ENCODE assay signal across 8 cellular contexts in genomic region chr2:236352761-236353593, GRCh38.
DNase-seq lines count a peak whose midpoint lies in the region; ATAC-seq and TF ChIP-seq lines count a peak whose summit lies in the region.

No MANE protein-coding gene starts in this region.

- H3K36me3 Mint-ChIP-seq in activated naive CD4-positive, alpha-beta T cell treated with anti-CD3 and anti-CD28 coated beads, Interleukin-2, amount 10 ng/mL, durations not matched to agents 7 days and 5 days: no peaks in the 10 kb centered on the region
- no peaks in the 10 kb centered on the region for H3K36me3 Mint-ChIP-seq in immature natural killer cell

- peak; percentile 75 to 88 (median 83) for TF ChIP-seq CTCF in heart left ventricle (IDR thresholded peaks at IDR 0.05)
- TF ChIP-seq CTCF in stomach (IDR thresholded peaks at IDR 0.05): peak in 5 of 7 experiments; percentile 76 to 89 (median 84)

- no peak overlapping the region for H3K27ac Mint-ChIP-seq in activated naive CD4-positive, alpha-beta T cell treated with anti-CD3 and anti-CD28 coated beads, Interleukin-2, amount 10 ng/mL, durations not matched to agents 7 days and 5 days
- H3K27ac Mint-ChIP-seq in immature natural killer cell: no peak overlapping the region

- H3K27ac ChIP-seq in heart left ventricle (no peak overlapping the region), stomach (no peak overlapping the region)

- H3K36me3 ChIP-seq in heart left ventricle: no peaks in the 10 kb centered on the region
- no peaks in the 10 kb centered on the region for H3K36me3 ChIP-seq in stomach

- no peak for DNase-seq in heart left ventricle
- DNase-seq in cardiac septum (ENCODE audit: low spot score): no peak
- DNase-seq in NCI-H1694 treated with DMSO at 0.1 percent for 48 hours (lab: John Stamatoyannopoulos, UW): peak; percentile 42
- peak; percentile 54 for DNase-seq in activated naive CD4-positive, alpha-beta T cell treated with anti-CD3 and anti-CD28 coated beads, Interleukin-2, amount 10 ng/mL, durations not matched to agents 7 days and 5 days
- DNase-seq in immature natural killer cell: peak; percentile 17 to 42 (median 39)
- peak; percentile 40 for DNase-seq in stomach
- no peak for DNase-seq in D341Med (ENCODE audit: low spot score)
- DNase-seq in GDM1 (lab: John Stamatoyannopoulos, UW): no peak

- no peak for TF ChIP-seq EP300 in stomach (IDR thresholded peaks at IDR 0.05)

- CTCF ChIA-PET in activated naive CD4-positive, alpha-beta T cell treated with anti-CD3 and anti-CD28 coated beads, Interleukin-2, amount 10 ng/mL, durations not matched to agents 7 days and 5 days (lab: Charles Lee): interaction anchor here (0.9 to 2.8 kb wide), 10 partner anchors 11 to 722 kb away, joined by 3 to 10 read pairs (median 4); partner anchors contain the start of gene ACKR3

- H3K27me3 Mint-ChIP-seq in activated naive CD4-positive, alpha-beta T cell treated with anti-CD3 and anti-CD28 coated beads, Interleukin-2, amount 10 ng/mL, durations not matched to agents 7 days and 5 days: peaks cover 27% of the 10 kb centered on the region
- peaks cover 1 to 4% (median 3%) of the 10 kb centered on the region in 3 donors for H3K27me3 Mint-ChIP-seq in immature natural killer cell (ENCODE audit: low read depth in 3 of 3)

- intact Hi-C loops in heart left ventricle (cut with DNase I): loop anchor here in 9 of 10 donors (1.0 to 10.0 kb wide), 12 partner anchors 152 to 709 kb away; partner anchors contain the start of gene ACKR3 (in 4 of the 9)
- intact Hi-C loops in cardiac septum (cut with DNase I): loop anchor here (1.0 to 10.0 kb wide), 5 partner anchors 159 to 708 kb away; partner anchors contain the start of gene ACKR3
- intact Hi-C loops in stomach (cut with DNase I; ENCODE audit: low total_unique reads): loop anchor here (5.0 kb wide), 1 partner anchor 709 kb away; no protein-coding TSS in a partner anchor

- H3K9me3 ChIP-seq in heart left ventricle (no peaks in the 10 kb centered on the region), stomach (no peaks in the 10 kb centered on the region)

- 12 to 18% (median 15%) methylated on average over 14 of the region's 14 CpGs for WGBS in heart left ventricle, 4 donors
- 14 to 17% (median 15%) methylated on average over 14 of the region's 14 CpGs for WGBS in stomach, 5 donors

- peak in 1 of 4 donors; percentile 49 for ATAC-seq in heart left ventricle

- H3K4me3 ChIP-seq in heart left ventricle (no peak overlapping the region), stomach (no peak overlapping the region)

- H3K4me1 Mint-ChIP-seq in activated naive CD4-positive, alpha-beta T cell treated with anti-CD3 and anti-CD28 coated beads, Interleukin-2, amount 10 ng/mL, durations not matched to agents 7 days and 5 days: peaks cover 4% of the 10 kb centered on the region
- peaks cover 2 to 7% of the 10 kb centered on the region in 2 donors for H3K4me1 Mint-ChIP-seq in immature natural killer cell

- no peak overlapping the region for H3K4me3 Mint-ChIP-seq in activated naive CD4-positive, alpha-beta T cell treated with anti-CD3 and anti-CD28 coated beads, Interleukin-2, amount 10 ng/mL, durations not matched to agents 7 days and 5 days
- H3K4me3 Mint-ChIP-seq in immature natural killer cell: no peak overlapping the region

- H3K9me3 Mint-ChIP-seq in activated naive CD4-positive, alpha-beta T cell treated with anti-CD3 and anti-CD28 coated beads, Interleukin-2, amount 10 ng/mL, durations not matched to agents 7 days and 5 days: no peaks in the 10 kb centered on the region
- no peaks in the 10 kb centered on the region for H3K9me3 Mint-ChIP-seq in immature natural killer cell

- H3K4me1 ChIP-seq in heart left ventricle (no peaks in the 10 kb centered on the region), stomach (peaks cover 0 to 4% (median 0%) of the 10 kb centered on the region in 4 donors)

- H3K27me3 ChIP-seq in heart left ventricle (no peaks in the 10 kb centered on the region), stomach (no peaks in the 10 kb centered on the region)

- TF ChIP-seq POLR2A in heart left ventricle (IDR thresholded peaks at IDR 0.05): no peak
- TF ChIP-seq POLR2A in stomach (IDR thresholded peaks at IDR 0.05): no peak

Comparison
In these comparisons a context has a peak if more than half of its experiments do, and no peak if none do; other contexts are left out.
1. DNase-seq: peak in NCI-H1694 treated with DMSO at 0.1 percent for 48 hours (single experiment), activated naive CD4-positive, alpha-beta T cell treated with anti-CD3 and anti-CD28 coated beads, Interleukin-2, amount 10 ng/mL, durations not matched to agents 7 days and 5 days (single experiment), immature natural killer cell (3 of 3) and stomach (single experiment); none in heart left ventricle (0 of 5), cardiac septum (single experiment), D341Med (single experiment) and GDM1 (single experiment).